Comparison of ENCODE assay signal across 1 cellular context in genomic region chr1:8604041-8604942, GRCh38.
A peak's percentile ranks its signal among the peaks of the same experiment; 100 is the strongest.
TF ChIP-seq lines count a peak whose summit lies in the region.

No MANE protein-coding gene starts in this region.

TF ChIP-seq in GM12878, 131 proteins besides CTCF, POLR2A, EP300 and RAD21 (continued from another document):
- TF ChIP-seq SKIL (IDR thresholded peaks at IDR 0.05; ENCODE audit: low read depth, poor library complexity, severe bottlenecking) = peak; percentile 89
- no peak for TF ChIP-seq KAT2A (conservative IDR thresholded peaks at IDR 0.05; ENCODE audit: control insufficient read depth, low read depth, low read length)
- TF ChIP-seq MYC (IDR thresholded peaks at IDR 0.05; ENCODE audit: insufficient read depth, insufficient read length, insufficient replicate concordance, low read length, severe bottlenecking) = no peak
- peak; percentile 64; the same call in 1 of the 2 replicates for TF ChIP-seq PAX5 (IDR thresholded peaks at IDR 0.05; ENCODE audit: borderline replicate concordance, low read depth, low read length)
- TF ChIP-seq ZNF217 (IDR thresholded peaks at IDR 0.05) = peak; percentile 100
- peak; percentile 97 to 99 for TF ChIP-seq BHLHE40 (IDR thresholded peaks at IDR 0.05; ENCODE audit: borderline replicate concordance in 1 of 2, low read depth in 2 of 2, low read length in 1 of 2)
- peak; percentile 76; the same call in 1 of the 2 replicates for TF ChIP-seq NBN (IDR thresholded peaks at IDR 0.05)
- TF ChIP-seq BMI1 (IDR thresholded peaks at IDR 0.05; ENCODE audit: borderline replicate concordance) = 0 out of 2 replicates have a peak, but pooled peaks have one; percentile 36
- TF ChIP-seq SMC3 (IDR thresholded peaks at IDR 0.05; ENCODE audit: borderline replicate concordance, low read length) = no peak; the same call in 1 of the 2 replicates
- TF ChIP-seq STAT3 (IDR thresholded peaks at IDR 0.05; ENCODE audit: low read depth, low read length) = no peak
- TF ChIP-seq BCL3 (IDR thresholded peaks at IDR 0.05; ENCODE audit: borderline replicate concordance, insufficient read depth, low read depth, low read length, poor library complexity, severe bottlenecking) = peak; percentile 9
- TF ChIP-seq DPF2 (IDR thresholded peaks at IDR 0.05) = peak; percentile 83
- TF ChIP-seq MTA2 (IDR thresholded peaks at IDR 0.05; ENCODE audit: low read depth) = peak; percentile 67
- peak; percentile 94 for TF ChIP-seq NR2F1 (conservative IDR thresholded peaks at IDR 0.05)
- TF ChIP-seq SREBF1 (IDR thresholded peaks at IDR 0.05; ENCODE audit: low read length) = peak; percentile 87
- TF ChIP-seq MTA3 (IDR thresholded peaks at IDR 0.05; ENCODE audit: borderline replicate concordance, low read length) = 0 out of 2 replicates have a peak, but pooled peaks have one; percentile 88
- TF ChIP-seq ATF3 (IDR thresholded peaks at IDR 0.05; ENCODE audit: borderline replicate concordance, extremely low read depth, low read depth, low read length) = 0 out of 2 replicates have a peak, but pooled peaks have one; percentile 11
- no peak for TF ChIP-seq PBX3 (IDR thresholded peaks at IDR 0.05; ENCODE audit: insufficient replicate concordance, low read depth, low read length)
- TF ChIP-seq POU2F2 (IDR thresholded peaks at IDR 0.05; ENCODE audit: borderline replicate concordance, low read depth, low read length) = peak; percentile 76; the same call in 2 of the 3 replicates
- 0 out of 3 replicates have a peak, but pooled peaks of 1 of the 2 experiments have one; percentile 25 for TF ChIP-seq EGR1 (IDR thresholded peaks at IDR 0.05; ENCODE audit: borderline replicate concordance in 1 of 2, low read depth in 2 of 2, low read length in 2 of 2)
- no peak for TF ChIP-seq SPI1 (IDR thresholded peaks at IDR 0.05; ENCODE audit: borderline replicate concordance, insufficient read depth, low read depth, low read length)
- TF ChIP-seq IKZF2 (IDR thresholded peaks at IDR 0.05) = peak; percentile 74; a peak in 3 of 4 replicates
- TF ChIP-seq RAD51 (IDR thresholded peaks at IDR 0.05) = peak; percentile 88
- no peak for TF ChIP-seq IRF3 (IDR thresholded peaks at IDR 0.05)
- no peak for TF ChIP-seq POLR2AphosphoS5 (IDR thresholded peaks at IDR 0.05; ENCODE audit: low read length)
- 0 out of 2 replicates have a peak, but pooled peaks have one; percentile 60 for TF ChIP-seq MEF2A (IDR thresholded peaks at IDR 0.05; ENCODE audit: insufficient read depth, low read depth, low read length)
- no peak for TF ChIP-seq PKNOX1 (IDR thresholded peaks at IDR 0.05)
- no peak for TF ChIP-seq HDAC6 (IDR thresholded peaks at IDR 0.05; ENCODE audit: unreplicated experiment)
- peak; percentile 73; the same call in 1 of the 2 replicates for TF ChIP-seq RELB (IDR thresholded peaks at IDR 0.05; ENCODE audit: low read depth)
- TF ChIP-seq RUNX3 (IDR thresholded peaks at IDR 0.05; ENCODE audit: low read length) = peak; percentile 95
- peak; percentile 85; the same call in 1 of the 2 replicates for TF ChIP-seq FOXM1 (IDR thresholded peaks at IDR 0.05; ENCODE audit: low read depth, low read length)
- TF ChIP-seq CBX3 (IDR thresholded peaks at IDR 0.05; ENCODE audit: borderline replicate concordance, low read depth) = no peak
- TF ChIP-seq PML (IDR thresholded peaks at IDR 0.05; ENCODE audit: low read length) = peak; percentile 58; the same call in 1 of the 2 replicates
- peak; percentile 26 for TF ChIP-seq SMAD1 (IDR thresholded peaks at IDR 0.05; ENCODE audit: low read depth, partially characterized antibody)
- no peak for TF ChIP-seq EZH2 (IDR thresholded peaks at IDR 0.05; ENCODE audit: borderline replicate concordance, control insufficient read depth, low read depth, low read length)
- peak; percentile 67; the same call in 1 of the 2 replicates for TF ChIP-seq CHD2 (IDR thresholded peaks at IDR 0.05; ENCODE audit: borderline replicate concordance, low read depth, low read length)
- TF ChIP-seq MEF2B (IDR thresholded peaks at IDR 0.05; ENCODE audit: partially characterized antibody, poor library complexity, severe bottlenecking) = peak; percentile 57
- TF ChIP-seq ZNF24 (IDR thresholded peaks at IDR 0.05) = peak; percentile 82
- TF ChIP-seq CEBPB (IDR thresholded peaks at IDR 0.05; ENCODE audit: borderline replicate concordance in 1 of 2, low read depth in 2 of 2, low read length in 2 of 2) = peak in 1 of 2 experiments; percentile 79; a peak in 1 of 4 replicates
- peak; percentile 75 for TF ChIP-seq ATF7 (IDR thresholded peaks at IDR 0.05; ENCODE audit: low read depth)
- TF ChIP-seq RCOR1 (conservative IDR thresholded peaks at IDR 0.05; ENCODE audit: low read depth, low read length) = 0 out of 2 replicates have a peak, but pooled peaks have one; percentile 65
- TF ChIP-seq PAX8 (IDR thresholded peaks at IDR 0.05) = no peak
- TF ChIP-seq GATAD2B (conservative IDR thresholded peaks at IDR 0.05; ENCODE audit: low read depth) = peak; percentile 79
- peak; percentile 87 for TF ChIP-seq ATF2 (IDR thresholded peaks at IDR 0.05; ENCODE audit: low read length)
- TF ChIP-seq BACH1 (IDR thresholded peaks at IDR 0.05; ENCODE audit: borderline replicate concordance) = peak; percentile 31; the same call in 1 of the 2 replicates
- no peak for TF ChIP-seq PRDM15 (CRISPR knock-in tag; IDR thresholded peaks at IDR 0.05)
- TF ChIP-seq ESRRA (IDR thresholded peaks at IDR 0.05; ENCODE audit: low read length) = no peak
- TF ChIP-seq GABPA (IDR thresholded peaks at IDR 0.05; ENCODE audit: low read depth) = 0 out of 2 replicates have a peak, but pooled peaks have one; percentile 28
- peak; percentile 62 for TF ChIP-seq IKZF1 (conservative IDR thresholded peaks at IDR 0.05)
- peak; percentile 50; the same call in 1 of the 2 replicates for TF ChIP-seq MYB (IDR thresholded peaks at IDR 0.05; ENCODE audit: borderline replicate concordance, low read depth, low read length)
- TF ChIP-seq CREM (IDR thresholded peaks at IDR 0.05; ENCODE audit: low read depth) = peak; percentile 35; the same call in 1 of the 2 replicates
- no peak for TF ChIP-seq ZZZ3 (IDR thresholded peaks at IDR 0.05; ENCODE audit: control insufficient read depth, insufficient read length, low read depth)
TF ChIP-seq in GM12878: peak in this region for 42.
